In the genomic region with DNA sequence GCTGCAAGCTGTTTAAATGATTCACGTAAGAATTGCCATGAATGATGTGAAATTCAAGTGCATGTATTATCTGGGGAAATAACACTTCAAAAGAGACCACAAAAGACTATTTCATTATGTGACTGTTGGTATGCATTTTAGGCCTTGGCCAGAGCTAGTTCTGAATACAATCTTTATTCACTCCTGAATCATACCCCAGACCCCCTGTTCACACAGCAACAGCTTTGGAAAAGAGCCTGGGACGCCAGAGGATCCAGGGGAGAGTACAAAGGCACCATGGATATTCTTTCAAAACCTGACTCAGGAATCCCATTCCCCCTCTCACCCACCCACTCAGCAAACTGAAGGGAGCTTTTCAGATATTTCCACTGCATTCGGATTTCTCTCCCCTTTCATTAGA, we compare ENCODE assay signal across 28 cellular contexts.
"Had no signal": no experiment of that assay in that cellular context is flagged by ENCODE, and none has a peak within 500 bp of the region (broad histone marks: within the 10 kb centered on the region; RNA-seq: fewer than 3 reads in every experiment).

No MANE protein-coding gene starts in this region.

- ATAC-seq: activated CD4-positive, alpha-beta T cell treated with anti-CD3 and anti-CD28 coated beads for 36 hours; activated T-helper 17 cell treated with anti-CD3 and anti-CD28 coated beads, Interleukin-2, amount 50 U/mL, for 72 hours; gastrocnemius medialis; heart right ventricle had no signal

- DNase-seq: activated CD4-positive, alpha-beta memory T cell treated with anti-CD3 and anti-CD28 coated beads for 36 hours; activated CD4-positive, alpha-beta T cell treated with anti-CD3 and anti-CD28 coated beads for 36 hours; activated CD4-positive, alpha-beta T cell treated with anti-CD3 and anti-CD28 coated beads, Interleukin-2, amount 10 ng/mL, durations not matched to agents 24 days and 14 days; activated CD4-positive, CD25-positive, alpha-beta regulatory T cell; activated CD4-positive, CD25-positive, alpha-beta regulatory T cell treated with anti-CD3 and anti-CD28 coated beads, Interleukin-2, amount 50 U/mL, for 72 hours; activated CD8-positive, alpha-beta memory T cell treated with anti-CD3 and anti-CD28 coated beads, Interleukin-2, amount 50 U/mL, for 48 hours; activated effector memory CD4-positive, alpha-beta T cell treated with Interleukin-2 at 50 U/mL for 16 hours; activated gamma-delta T cell treated with Interleukin-2 at 50 U/mL for 16 hours; activated naive CD4-positive, alpha-beta T cell treated with anti-CD3 and anti-CD28 coated beads, Interleukin-2, amount 50 U/mL, for 16 hours; activated naive CD4-positive, alpha-beta T cell treated with Interleukin-2 at 50 U/mL for 16 hours; activated T-cell treated with anti-CD3 and anti-CD28 coated beads for 4 hours; activated T-cell treated with anti-CD3 and anti-CD28 coated beads, Interleukin-2, amount 50 U/mL, for 24 hours; amygdala; aorta; central memory CD4-positive, alpha-beta T cell; cerebellar nuclear complex; colonic mucosa; effector CD8-positive, alpha-beta T cell; foreskin fibroblast; gastrocnemius medialis; heart right ventricle; T-helper 2 cell had no signal

- H3K36me3 ChIP-seq: breast epithelium, cardiac muscle cell, colonic mucosa, gastrocnemius medialis, heart right ventricle had no signal

- H3K27me3 ChIP-seq: breast epithelium, cardiac muscle cell, colonic mucosa, gastrocnemius medialis, heart right ventricle had no signal

- H3K9me3 ChIP-seq: breast epithelium, colonic mucosa, gastrocnemius medialis had no signal

- H3K4me3 ChIP-seq: breast epithelium, cardiac muscle cell, colonic mucosa, gastrocnemius medialis, heart right ventricle had no signal

- H3K36me3 Mint-ChIP-seq: activated CD4-positive, alpha-beta memory T cell treated with anti-CD3 and anti-CD28 coated beads for 36 hours; activated naive CD8-positive, alpha-beta T cell; brain had no signal

- H3K27me3 Mint-ChIP-seq: activated CD4-positive, alpha-beta memory T cell treated with anti-CD3 and anti-CD28 coated beads for 36 hours; activated CD4-positive, alpha-beta T cell treated with anti-CD3 and anti-CD28 coated beads for 36 hours; activated CD4-positive, alpha-beta T cell treated with anti-CD3 and anti-CD28 coated beads, Interleukin-2, amount 10 ng/mL, durations not matched to agents 24 days and 14 days; activated naive CD8-positive, alpha-beta T cell; activated T-cell treated with anti-CD3 and anti-CD28 coated beads, Interleukin-2, amount 50 U/mL, for 24 hours; activated T-helper 17 cell treated with anti-CD3 and anti-CD28 coated beads, Interleukin-2, amount 50 U/mL, for 72 hours; brain had no signal

- H3K4me1 Mint-ChIP-seq: activated CD4-positive, alpha-beta T cell treated with anti-CD3 and anti-CD28 coated beads for 36 hours; activated CD4-positive, alpha-beta T cell treated with anti-CD3 and anti-CD28 coated beads, Interleukin-2, amount 10 ng/mL, durations not matched to agents 24 days and 14 days; activated T-helper 17 cell treated with anti-CD3 and anti-CD28 coated beads, Interleukin-2, amount 50 U/mL, for 72 hours; brain had no signal

- H3K27ac ChIP-seq: breast epithelium, cardiac muscle cell, colonic mucosa, epithelial cell of prostate, gastrocnemius medialis, heart right ventricle had no signal

- H3K27ac Mint-ChIP-seq: activated CD4-positive, alpha-beta memory T cell treated with anti-CD3 and anti-CD28 coated beads for 36 hours; activated CD4-positive, alpha-beta T cell treated with anti-CD3 and anti-CD28 coated beads for 36 hours; activated CD4-positive, alpha-beta T cell treated with anti-CD3 and anti-CD28 coated beads, Interleukin-2, amount 10 ng/mL, durations not matched to agents 24 days and 14 days; activated naive CD8-positive, alpha-beta T cell; activated T-cell treated with anti-CD3 and anti-CD28 coated beads, Interleukin-2, amount 50 U/mL, for 24 hours; activated T-helper 17 cell treated with anti-CD3 and anti-CD28 coated beads, Interleukin-2, amount 50 U/mL, for 72 hours had no signal

- H3K9me3 Mint-ChIP-seq: activated CD4-positive, alpha-beta T cell treated with anti-CD3 and anti-CD28 coated beads, Interleukin-2, amount 10 ng/mL, durations not matched to agents 24 days and 14 days had no signal

- H3K4me3 Mint-ChIP-seq: activated CD4-positive, alpha-beta memory T cell treated with anti-CD3 and anti-CD28 coated beads for 36 hours; activated CD4-positive, alpha-beta T cell treated with anti-CD3 and anti-CD28 coated beads for 36 hours; activated CD4-positive, alpha-beta T cell treated with anti-CD3 and anti-CD28 coated beads, Interleukin-2, amount 10 ng/mL, durations not matched to agents 24 days and 14 days; activated naive CD8-positive, alpha-beta T cell; activated T-cell treated with anti-CD3 and anti-CD28 coated beads, Interleukin-2, amount 50 U/mL, for 24 hours; activated T-helper 17 cell treated with anti-CD3 and anti-CD28 coated beads, Interleukin-2, amount 50 U/mL, for 72 hours had no signal

- H3K4me1 ChIP-seq: breast epithelium, colonic mucosa, gastrocnemius medialis, heart right ventricle had no signal
